1 cellular context compared by ENCODE assay signal in genomic region chr16:31875112-31875803, GRCh38.
TF ChIP-seq lines count a peak whose summit lies in the region.

No MANE protein-coding gene starts in this region.

TF ChIP-seq in HepG2, 621 proteins besides CTCF, POLR2A, EP300 and RAD21:
- TF ChIP-seq ZFAT (CRISPR knock-in tag; conservative IDR thresholded peaks at IDR 0.05) = no peak
- no peak for TF ChIP-seq KDM4B (CRISPR knock-in tag; IDR thresholded peaks at IDR 0.05)
- no peak for TF ChIP-seq ZNF550 (CRISPR knock-in tag; IDR thresholded peaks at IDR 0.05; ENCODE audit: borderline replicate concordance)
- TF ChIP-seq THRA (CRISPR knock-in tag; IDR thresholded peaks at IDR 0.05; ENCODE audit: borderline replicate concordance) = 0 out of 2 replicates have a peak, but pooled peaks have one; percentile 20
- no peak for TF ChIP-seq ZMYM3 (CRISPR knock-in tag; IDR thresholded peaks at IDR 0.05)
- no peak for TF ChIP-seq ZNF503 (CRISPR knock-in tag; IDR thresholded peaks at IDR 0.05)
- TF ChIP-seq ZNF598 (CRISPR knock-in tag; IDR thresholded peaks at IDR 0.05; ENCODE audit: borderline replicate concordance) = no peak
TF ChIP-seq in HepG2: peak in this region for 1.
